In genomic region chr3:42276419-42277132, GRCh38 we compare ENCODE assay signal across 13 cellular contexts. TPM values are rescaled to one million over a fixed set of nuclear protein-coding genes. Genes with fewer than 3 reads are reported as not detected.
DNase-seq lines count a peak whose midpoint lies in the region; ATAC-seq and TF ChIP-seq lines count a peak whose summit lies in the region.
"Had no signal": no experiment of that assay in that cellular context is flagged by ENCODE, and none has a peak within 500 bp of the region (broad histone marks: within the 10 kb centered on the region; RNA-seq: fewer than 3 reads in every experiment).

No MANE protein-coding gene starts in this region.

- H3K36me3 Mint-ChIP-seq in glutamatergic neuron (ENCODE audit: unreplicated experiment): peaks cover 49% of the 10 kb centered on the region

- no peaks in the 10 kb centered on the region for H3K27me3 ChIP-seq in dorsolateral prefrontal cortex

- intact Hi-C loops in dorsolateral prefrontal cortex (cut with DNase I): loop anchor here in 1 of 2 donors (10.0 kb wide), 1 partner anchor 98 kb away; no protein-coding TSS in a partner anchor

- ATAC-seq in GM18909 (IDR thresholded peaks at IDR 0.05; ENCODE audit: poor library complexity, unreplicated experiment) (peak; percentile 76), GM21576 (IDR thresholded peaks at IDR 0.05; ENCODE audit: unreplicated experiment) (peak; percentile 95), HG03066 (IDR thresholded peaks at IDR 0.05; ENCODE audit: low read depth, unreplicated experiment) (peak; percentile 84)
- ATAC-seq: activated CD8-positive, alpha-beta memory T cell treated with anti-CD3 and anti-CD28 coated beads, Interleukin-2, amount 10 ng/mL, durations not matched to agents 7 days and 5 days; Panc1 had no signal

- no peaks in the 10 kb centered on the region for H3K4me1 Mint-ChIP-seq in glutamatergic neuron (ENCODE audit: low read depth, unreplicated experiment)
- H3K4me1 Mint-ChIP-seq: activated CD8-positive, alpha-beta memory T cell treated with anti-CD3 and anti-CD28 coated beads, Interleukin-2, amount 10 ng/mL, durations not matched to agents 7 days and 5 days had no signal

- no peaks in the 10 kb centered on the region for H3K27me3 Mint-ChIP-seq in glutamatergic neuron (ENCODE audit: unreplicated experiment)

- H3K9me3 Mint-ChIP-seq in glutamatergic neuron (ENCODE audit: unreplicated experiment): peaks cover 8% of the 10 kb centered on the region

- H3K4me3 ChIP-seq in dorsolateral prefrontal cortex: no peak overlapping the region

- H3K27ac Mint-ChIP-seq in glutamatergic neuron (ENCODE audit: unreplicated experiment): no peak overlapping the region
- H3K27ac Mint-ChIP-seq: activated CD8-positive, alpha-beta memory T cell treated with anti-CD3 and anti-CD28 coated beads, Interleukin-2, amount 10 ng/mL, durations not matched to agents 7 days and 5 days; CD4-positive, alpha-beta T cell had no signal

- H3K27ac ChIP-seq in dorsolateral prefrontal cortex: peak overlapping the region in 50 of 59 donors; percentile 4 to 86 (median 50)
- H3K27ac ChIP-seq: KMS-11 had no signal

- no peak for TF ChIP-seq CTCF in dorsolateral prefrontal cortex (IDR thresholded peaks at IDR 0.05 in 54 of 56, conservative IDR thresholded peaks at IDR 0.05 in 2 of 56; ENCODE audit: low read depth in 1 of 56, partially characterized antibody in 56 of 56)
- no peak for TF ChIP-seq CTCF in glutamatergic neuron (IDR thresholded peaks at IDR 0.05; ENCODE audit: partially characterized antibody, unreplicated experiment)

- no peak overlapping the region for H3K4me3 Mint-ChIP-seq in glutamatergic neuron (ENCODE audit: unreplicated experiment)
- H3K4me3 Mint-ChIP-seq: activated CD8-positive, alpha-beta memory T cell treated with anti-CD3 and anti-CD28 coated beads, Interleukin-2, amount 10 ng/mL, durations not matched to agents 7 days and 5 days; CD4-positive, alpha-beta T cell had no signal

- DNase-seq in dorsolateral prefrontal cortex (no peak), T1000 (lab: John Stamatoyannopoulos, UW) (no peak), DMS79 (lab: John Stamatoyannopoulos, UW) (no peak), glutamatergic neuron (no peak), NOMO-1 treated with DMSO at 0.1 percent for 48 hours (lab: John Stamatoyannopoulos, UW; ENCODE audit: unreplicated experiment) (no peak)
- DNase-seq: activated CD8-positive, alpha-beta memory T cell treated with anti-CD3 and anti-CD28 coated beads, Interleukin-2, amount 10 ng/mL, durations not matched to agents 7 days and 5 days; CD4-positive, alpha-beta T cell had no signal

RNA-seq across cellular contexts. Expression of gene CCK, which starts 10.6 kb away (rescaled TPM):
- total RNA-seq in dorsolateral prefrontal cortex (100 to 1,000 TPM; 107 to 556 (median 326) TPM), glutamatergic neuron (ENCODE audit: unreplicated experiment) (not detected)
- total RNA-seq: activated CD8-positive, alpha-beta memory T cell treated with anti-CD3 and anti-CD28 coated beads, Interleukin-2, amount 10 ng/mL, durations not matched to agents 7 days and 5 days; CD4-positive, alpha-beta T cell; glomerular endothelial cell had no signal

Comparison
In these comparisons a context has a peak if more than half of its experiments do, and no peak if none do; other contexts are left out.
1. RNA of gene CCK, which starts 10.6 kb away (total RNA-seq): 107 to 556 TPM in dorsolateral prefrontal cortex; not detected in glutamatergic neuron (single experiment); every median in the first group is over 100 times any median in the second.
2. Peak in every context shown above with its lines, with median percentiles within 50 percentile points of each other: ATAC-seq.